20 cellular contexts compared by ENCODE assay signal in genomic region chr5:142725231-142726187, GRCh38. TPM values are rescaled to one million over a fixed set of nuclear protein-coding genes. Genes with fewer than 3 reads are reported as not detected.
DNase-seq lines count a peak whose midpoint lies in the region; ATAC-seq and TF ChIP-seq lines count a peak whose summit lies in the region.
"Had no signal": no experiment of that assay in that cellular context is flagged by ENCODE, and none has a peak within 500 bp of the region (broad histone marks: within the 10 kb centered on the region; RNA-seq: fewer than 3 reads in every experiment).

No MANE protein-coding gene starts in this region.

- BruUV-seq in MCF 10A (replicated peaks; lab: Mats Ljungman, UMichigan): TSS peak; percentile 91

- H3K9me3 ChIP-seq in breast epithelium: no peaks in the 10 kb centered on the region
- no peaks in the 10 kb centered on the region for H3K9me3 ChIP-seq in RWPE2 (ENCODE audit: severe bottlenecking)
- no peaks in the 10 kb centered on the region for H3K9me3 ChIP-seq in tibial artery
- H3K9me3 ChIP-seq: heart left ventricle had no signal

- TF ChIP-seq CTCF in MCF 10A (IDR thresholded peaks at IDR 0.05; ENCODE audit: unreplicated experiment): no peak
- no peak for TF ChIP-seq CTCF in breast epithelium (IDR thresholded peaks at IDR 0.05)
- no peak for TF ChIP-seq CTCF in RWPE2 (IDR thresholded peaks at IDR 0.05; ENCODE audit: poor library complexity, severe bottlenecking)
- no peak for TF ChIP-seq CTCF in epithelial cell of esophagus (IDR thresholded peaks at IDR 0.05; ENCODE audit: insufficient read depth, low read depth, low read length, missing control alignments)
- TF ChIP-seq CTCF in tibial artery (IDR thresholded peaks at IDR 0.05): no peak
- TF ChIP-seq CTCF in nephron progenitor cell (IDR thresholded peaks at IDR 0.05): no peak

- H3K4me1 Mint-ChIP-seq in MCF 10A (ENCODE audit: insufficient read depth, unreplicated experiment) (peaks cover 36% of the 10 kb centered on the region), nephron progenitor cell (peaks cover 6% of the 10 kb centered on the region)

- H3K36me3 Mint-ChIP-seq in MCF 10A (ENCODE audit: insufficient read depth, unreplicated experiment) (peaks cover 7% of the 10 kb centered on the region), nephron progenitor cell (ENCODE audit: low read depth) (no peaks in the 10 kb centered on the region)

- ATAC-seq in RWPE2 (ENCODE audit: low read depth) (peak; percentile 30), HG03378 (IDR thresholded peaks at IDR 0.05; ENCODE audit: unreplicated experiment) (no peak)

- H3K36me3 ChIP-seq in breast epithelium (no peaks in the 10 kb centered on the region), RWPE2 (ENCODE audit: low read depth) (no peaks in the 10 kb centered on the region), tibial artery (no peaks in the 10 kb centered on the region)
- H3K36me3 ChIP-seq: heart left ventricle had no signal

- DNase-seq in MCF 10A (ENCODE audit: unreplicated experiment): peak; percentile 68
- no peak for DNase-seq in breast epithelium (ENCODE audit: low spot score in 2 of 2)
- no peak for DNase-seq in RWPE2 (ENCODE audit: low spot score)
- peak; percentile 31 for DNase-seq in epithelial cell of esophagus (ENCODE audit: low read depth)
- DNase-seq in tibial artery: no peak
- no peak for DNase-seq in central memory CD4-positive, alpha-beta T cell
- DNase-seq in nephron progenitor cell: no peak
- DNase-seq: activated effector memory CD4-positive, alpha-beta T cell treated with Interleukin-2 at 50 U/mL for 16 hours; DMS 273 treated with DMSO at 0.1 percent for 48 hours; GOT3; heart left ventricle; kidney; midbrain; NCI-H1930; NCI-H524 treated with DMSO at 0.1 percent for 48 hours; occipital lobe; small intestine had no signal

- POLR2A ChIA-PET in MCF 10A (lab: Yijun Ruan, JAX): interaction anchor here (0.6 to 6.0 kb wide), 4 partner anchors 45 to 678 kb away, joined by 3 to 58 read pairs (median 4); partner anchors contain the start of gene ARHGAP26

- H3K4me1 ChIP-seq in breast epithelium: peaks cover 0 to 9% of the 10 kb centered on the region in 2 donors
- H3K4me1 ChIP-seq in RWPE2 (ENCODE audit: insufficient read depth, poor library complexity, severe bottlenecking): peaks cover 39% of the 10 kb centered on the region
- peaks cover 0 to 26% (median 12%) of the 10 kb centered on the region in 4 donors for H3K4me1 ChIP-seq in tibial artery

- intact Hi-C loops in MCF 10A (cut with micrococcal nuclease) (loop anchor here (1.0 to 5.0 kb wide), 2 partner anchors 45 to 102 kb away; partner anchors contain the start of gene ARHGAP26), breast epithelium (cut with DNase I; ENCODE audit: low total_unique reads) (no loop called here), tibial artery (cut with DNase I; ENCODE audit: low total_unique reads) (no loop called here)

- no peak for TF ChIP-seq POLR2A in breast epithelium (IDR thresholded peaks at IDR 0.05)

- H3K4me3 ChIP-seq in breast epithelium (no peak overlapping the region), RWPE2 (ENCODE audit: severe bottlenecking) (no peak overlapping the region), epithelial cell of esophagus (ENCODE audit: low read length) (no peak overlapping the region), tibial artery (no peak overlapping the region)
- H3K4me3 ChIP-seq: heart left ventricle had no signal

- H3K27ac Mint-ChIP-seq in MCF 10A (ENCODE audit: low read depth, unreplicated experiment) (peak overlapping the region; percentile 86), nephron progenitor cell (no peak overlapping the region)
- H3K27ac Mint-ChIP-seq: stimulated activated naive CD8-positive, alpha-beta T cell treated with anti-CD3 and anti-CD28 coated beads, Interleukin-15, Interleukin-2, amounts not matched to agents 100 ng/mL and 50 ng/mL, for 24 hours had no signal

- H3K27me3 ChIP-seq in breast epithelium (no peaks in the 10 kb centered on the region), RWPE2 (ENCODE audit: insufficient read depth, poor library complexity, severe bottlenecking) (no peaks in the 10 kb centered on the region), tibial artery (no peaks in the 10 kb centered on the region)
- H3K27me3 ChIP-seq: heart left ventricle had no signal

- H3K27me3 Mint-ChIP-seq in MCF 10A (ENCODE audit: insufficient read depth, unreplicated experiment) (no peaks in the 10 kb centered on the region), nephron progenitor cell (ENCODE audit: low read depth, poor library complexity) (no peaks in the 10 kb centered on the region)
- H3K27me3 Mint-ChIP-seq: stimulated activated naive CD8-positive, alpha-beta T cell treated with anti-CD3 and anti-CD28 coated beads, Interleukin-15, Interleukin-2, amounts not matched to agents 100 ng/mL and 50 ng/mL, for 24 hours had no signal

- CTCF ChIA-PET in MCF 10A (lab: Yijun Ruan, JAX): interaction anchor here (1.0 to 24.9 kb wide), 6 partner anchors 11 to 163 kb away, joined by 3 to 1942 read pairs (median 31); no protein-coding TSS in a partner anchor

- H3K4me3 Mint-ChIP-seq in MCF 10A (ENCODE audit: unreplicated experiment): peak overlapping the region; percentile 24
- H3K4me3 Mint-ChIP-seq in nephron progenitor cell: no peak overlapping the region
- H3K4me3 Mint-ChIP-seq: stimulated activated naive CD8-positive, alpha-beta T cell treated with anti-CD3 and anti-CD28 coated beads, Interleukin-15, Interleukin-2, amounts not matched to agents 100 ng/mL and 50 ng/mL, for 24 hours had no signal

- H3K27ac ChIP-seq in breast epithelium (no peak overlapping the region), RWPE2 (ENCODE audit: poor library complexity, severe bottlenecking) (peak overlapping the region; percentile 94), tibial artery (peak overlapping the region; percentile 47 to 54)

- H3K9me3 Mint-ChIP-seq in MCF 10A (ENCODE audit: unreplicated experiment): no peaks in the 10 kb centered on the region
- no peaks in the 10 kb centered on the region for H3K9me3 Mint-ChIP-seq in nephron progenitor cell
- H3K9me3 Mint-ChIP-seq: stimulated activated naive CD8-positive, alpha-beta T cell treated with anti-CD3 and anti-CD28 coated beads, Interleukin-15, Interleukin-2, amounts not matched to agents 100 ng/mL and 50 ng/mL, for 24 hours had no signal

RNA-seq across cellular contexts. Expression of gene FGF1, which starts 39.6 kb away (rescaled TPM):
- total RNA-seq in MCF 10A (2022) (0.34 and 0.65 TPM in 2 replicates), breast epithelium (10 to 100 TPM in 1 of 3 donors, 1 to 10 TPM in 1, under 1 TPM in 1; 0.32 to 20.3 (median 6.6) TPM)
- total RNA-seq: endothelial cell of umbilical vein had no signal

RNA-seq across cellular contexts. Expression of gene ARHGAP26, which starts 44.7 kb away (rescaled TPM):
- total RNA-seq in MCF 10A (2022) (54.3 and 58.9 TPM in 2 replicates), breast epithelium (10 to 100 TPM; 33.1 to 89.0 (median 56.4) TPM)

Comparison
In these comparisons a context has a peak if more than half of its experiments do, and no peak if none do; other contexts are left out.
1. DNase-seq: peak in MCF 10A (single experiment) and epithelial cell of esophagus (single experiment); none in breast epithelium (0 of 2), RWPE2 (single experiment), tibial artery (0 of 2), central memory CD4-positive, alpha-beta T cell (single experiment) and nephron progenitor cell (single experiment).
2. H3K27ac ChIP-seq: peak in RWPE2 (single experiment) and tibial artery (2 of 2); none in breast epithelium (0 of 2).